15 cellular contexts compared by ENCODE assay signal in genomic region chr1:173532237-173532636, GRCh38. TPM values are rescaled to one million over a fixed set of nuclear protein-coding genes. Genes with fewer than 3 reads are reported as not detected.
DNase-seq lines count a peak whose midpoint lies in the region; ATAC-seq, FAIRE-seq and TF ChIP-seq lines count a peak whose summit lies in the region.
"Had no signal": no experiment of that assay in that cellular context is flagged by ENCODE, and none has a peak within 500 bp of the region (broad histone marks: within the 10 kb centered on the region; RNA-seq: fewer than 3 reads in every experiment).

No MANE protein-coding gene starts in this region.

- no peaks in the 10 kb centered on the region for H3K79me2 ChIP-seq in osteoblast (ENCODE audit: insufficient read depth, low read length)

- peak; percentile 47 for FAIRE-seq in colon (lab: Jason Lieb, UNC)
- FAIRE-seq: A549 had no signal

- ATAC-seq in GM18873 (IDR thresholded peaks at IDR 0.05; ENCODE audit: low FRiP score, unreplicated experiment): no peak
- ATAC-seq in GM19035 (IDR thresholded peaks at IDR 0.05; ENCODE audit: unreplicated experiment): no peak
- ATAC-seq: A549, Right ventricle myocardium inferior had no signal

- H2AFZ ChIP-seq in osteoblast (ENCODE audit: low read length): peak overlapping the region; percentile 54

- TF ChIP-seq CTCF in osteoblast (IDR thresholded peaks at IDR 0.05; ENCODE audit: extremely low read depth, low read depth, low read length): no peak

- H3K4me3 ChIP-seq in osteoblast (ENCODE audit: insufficient read depth, low read length): no peak overlapping the region
- H3K4me3 ChIP-seq: A549 had no signal

- CTCF ChIA-PET in activated CD4-positive, alpha-beta memory T cell treated with anti-CD3 and anti-CD28 coated beads, Interleukin-2, amount 10 ng/mL, durations not matched to agents 7 days and 5 days (lab: Charles Lee): interaction anchor here (1.0 kb wide), 1 partner anchor 103 kb away, joined by 4 read pairs; no protein-coding TSS in a partner anchor
- CTCF ChIA-PET in activated CD4-positive, alpha-beta memory T cell treated with anti-CD3 and anti-CD28 coated beads for 36 hours (lab: Charles Lee): no interaction called here

- H3K27ac ChIP-seq in KOPT-K1 (ENCODE audit: low read depth, low read length, poor library complexity, severe bottlenecking) (peak overlapping the region; percentile 6), osteoblast (ENCODE audit: low read depth, low read length) (no peak overlapping the region)
- H3K27ac ChIP-seq: A549 had no signal

- no peaks in the 10 kb centered on the region for H3K9me3 Mint-ChIP-seq in activated CD4-positive, alpha-beta memory T cell treated with anti-CD3 and anti-CD28 coated beads, Interleukin-2, amount 10 ng/mL, durations not matched to agents 7 days and 5 days
- no peaks in the 10 kb centered on the region for H3K9me3 Mint-ChIP-seq in activated CD4-positive, alpha-beta memory T cell treated with anti-CD3 and anti-CD28 coated beads for 36 hours
- H3K9me3 Mint-ChIP-seq: memory B cell had no signal

- no peak for DNase-seq in activated CD4-positive, alpha-beta memory T cell treated with anti-CD3 and anti-CD28 coated beads, Interleukin-2, amount 10 ng/mL, durations not matched to agents 7 days and 5 days
- DNase-seq in activated CD4-positive, alpha-beta memory T cell treated with anti-CD3 and anti-CD28 coated beads for 36 hours: no peak
- DNase-seq in osteoblast (ENCODE audit: insufficient read length, low spot score, missing footprints) (no peak), RPMI8226 (no peak)
- DNase-seq: activated CD8-positive, alpha-beta memory T cell treated with anti-CD3 and anti-CD28 coated beads, Interleukin-2, amount 50 U/mL, for 4 hours; Calu3; NCI-H2081; NCI-H748 treated with DMSO at 0.1 percent for 48 hours had no signal

- H3K9me3 ChIP-seq in KOPT-K1 (ENCODE audit: insufficient read depth, low read length, poor library complexity, severe bottlenecking): no peaks in the 10 kb centered on the region
- no peaks in the 10 kb centered on the region for H3K9me3 ChIP-seq in osteoblast (ENCODE audit: low read depth, low read length)
- H3K9me3 ChIP-seq: A549 had no signal

- peak overlapping the region; percentile 27 for H3K27ac Mint-ChIP-seq in activated CD4-positive, alpha-beta memory T cell treated with anti-CD3 and anti-CD28 coated beads, Interleukin-2, amount 10 ng/mL, durations not matched to agents 7 days and 5 days
- H3K27ac Mint-ChIP-seq in activated CD4-positive, alpha-beta memory T cell treated with anti-CD3 and anti-CD28 coated beads for 36 hours: no peak overlapping the region
- H3K27ac Mint-ChIP-seq: memory B cell had no signal

- no peak overlapping the region for H3K4me3 Mint-ChIP-seq in activated CD4-positive, alpha-beta memory T cell treated with anti-CD3 and anti-CD28 coated beads, Interleukin-2, amount 10 ng/mL, durations not matched to agents 7 days and 5 days
- H3K4me3 Mint-ChIP-seq in activated CD4-positive, alpha-beta memory T cell treated with anti-CD3 and anti-CD28 coated beads for 36 hours: no peak overlapping the region
- H3K4me3 Mint-ChIP-seq: memory B cell had no signal

- H3K4me1 Mint-ChIP-seq in activated CD4-positive, alpha-beta memory T cell treated with anti-CD3 and anti-CD28 coated beads, Interleukin-2, amount 10 ng/mL, durations not matched to agents 7 days and 5 days: peaks cover 10% of the 10 kb centered on the region
- H3K4me1 Mint-ChIP-seq in activated CD4-positive, alpha-beta memory T cell treated with anti-CD3 and anti-CD28 coated beads for 36 hours (ENCODE audit: low read depth): peaks cover 43% of the 10 kb centered on the region

- POLR2A ChIA-PET in activated CD4-positive, alpha-beta memory T cell treated with anti-CD3 and anti-CD28 coated beads, Interleukin-2, amount 10 ng/mL, durations not matched to agents 7 days and 5 days (lab: Charles Lee): interaction anchor here (1.2 kb wide), 1 partner anchor 55 kb away, joined by 4 read pairs; the partner anchor contains the start of gene PRDX6
- POLR2A ChIA-PET in activated CD4-positive, alpha-beta memory T cell treated with anti-CD3 and anti-CD28 coated beads for 36 hours (lab: Charles Lee): no interaction called here

- no peaks in the 10 kb centered on the region for H3K27me3 ChIP-seq in osteoblast (ENCODE audit: insufficient read depth, low read length)

- no peaks in the 10 kb centered on the region for H3K4me1 ChIP-seq in osteoblast (ENCODE audit: insufficient read depth, low read length)
- H3K4me1 ChIP-seq: A549 had no signal

- no peaks in the 10 kb centered on the region for H4K20me1 ChIP-seq in osteoblast (ENCODE audit: insufficient read depth, low read length)

- H3K4me2 ChIP-seq in osteoblast (ENCODE audit: insufficient read depth, low read length): peak overlapping the region; percentile 59
- H3K4me2 ChIP-seq: A549 had no signal

- intact Hi-C loops in activated CD4-positive, alpha-beta memory T cell treated with anti-CD3 and anti-CD28 coated beads for 36 hours (cut with micrococcal nuclease): no loop called here

- H3K27me3 Mint-ChIP-seq in activated CD4-positive, alpha-beta memory T cell treated with anti-CD3 and anti-CD28 coated beads, Interleukin-2, amount 10 ng/mL, durations not matched to agents 7 days and 5 days: no peaks in the 10 kb centered on the region
- no peaks in the 10 kb centered on the region for H3K27me3 Mint-ChIP-seq in activated CD4-positive, alpha-beta memory T cell treated with anti-CD3 and anti-CD28 coated beads for 36 hours

- no peaks in the 10 kb centered on the region for H3K36me3 Mint-ChIP-seq in activated CD4-positive, alpha-beta memory T cell treated with anti-CD3 and anti-CD28 coated beads, Interleukin-2, amount 10 ng/mL, durations not matched to agents 7 days and 5 days (ENCODE audit: low read depth)
- H3K36me3 Mint-ChIP-seq in activated CD4-positive, alpha-beta memory T cell treated with anti-CD3 and anti-CD28 coated beads for 36 hours: no peaks in the 10 kb centered on the region
- H3K36me3 Mint-ChIP-seq: memory B cell had no signal

- H3K36me3 ChIP-seq in KOPT-K1 (ENCODE audit: insufficient read depth, low read length) (no peaks in the 10 kb centered on the region), osteoblast (ENCODE audit: insufficient read depth, low read length) (no peaks in the 10 kb centered on the region)

RNA-seq across cellular contexts. Expression of gene PRDX6, which starts 55.1 kb away (rescaled TPM):
- total RNA-seq in activated CD4-positive, alpha-beta memory T cell treated with anti-CD3 and anti-CD28 coated beads, Interleukin-2, amount 10 ng/mL, durations not matched to agents 7 days and 5 days: 100 to 1,000 TPM; 105 to 109 TPM
- 100 to 1,000 TPM; 129 to 136 TPM for total RNA-seq in activated CD4-positive, alpha-beta memory T cell treated with anti-CD3 and anti-CD28 coated beads for 36 hours
- 140 and 142 TPM in 2 replicates for total RNA-seq in osteoblast
